ENCODE assay signal across 1 cellular context in the genomic region with DNA sequence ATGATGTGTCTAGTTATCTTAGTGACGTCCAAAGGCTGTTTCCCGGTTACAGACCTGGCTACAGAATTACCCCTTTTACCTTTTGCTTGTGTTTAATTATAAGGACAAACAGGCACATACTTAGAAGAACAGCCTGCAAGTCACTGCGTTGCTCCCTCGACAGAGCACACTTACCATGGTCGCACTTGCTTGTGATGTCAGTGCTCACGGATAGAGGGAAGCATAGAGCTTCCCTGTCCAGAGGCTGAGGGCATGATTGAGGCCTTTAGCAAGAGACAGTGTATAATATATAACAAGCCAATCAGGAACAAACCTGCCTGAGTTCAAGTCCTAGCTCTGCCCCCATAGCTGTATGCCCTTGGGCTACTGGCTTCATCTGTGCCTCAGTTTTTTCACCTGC.
TF ChIP-seq lines count a peak whose summit lies in the region.

No MANE protein-coding gene starts in this region.

TF ChIP-seq in WTC11, 78 proteins besides CTCF, POLR2A, EP300 and RAD21 (continued from another document):
- TF ChIP-seq, protein P1, sequence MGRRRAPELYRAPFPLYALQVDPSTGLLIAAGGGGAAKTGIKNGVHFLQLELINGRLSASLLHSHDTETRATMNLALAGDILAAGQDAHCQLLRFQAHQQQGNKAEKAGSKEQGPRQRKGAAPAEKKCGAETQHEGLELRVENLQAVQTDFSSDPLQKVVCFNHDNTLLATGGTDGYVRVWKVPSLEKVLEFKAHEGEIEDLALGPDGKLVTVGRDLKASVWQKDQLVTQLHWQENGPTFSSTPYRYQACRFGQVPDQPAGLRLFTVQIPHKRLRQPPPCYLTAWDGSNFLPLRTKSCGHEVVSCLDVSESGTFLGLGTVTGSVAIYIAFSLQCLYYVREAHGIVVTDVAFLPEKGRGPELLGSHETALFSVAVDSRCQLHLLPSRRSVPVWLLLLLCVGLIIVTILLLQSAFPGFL (CRISPR knock-in tag; IDR thresholded peaks at IDR 0.05; ENCODE audit: borderline replicate concordance): no peak
